Comparison of ENCODE assay signal across 15 cellular contexts in the genomic region with DNA sequence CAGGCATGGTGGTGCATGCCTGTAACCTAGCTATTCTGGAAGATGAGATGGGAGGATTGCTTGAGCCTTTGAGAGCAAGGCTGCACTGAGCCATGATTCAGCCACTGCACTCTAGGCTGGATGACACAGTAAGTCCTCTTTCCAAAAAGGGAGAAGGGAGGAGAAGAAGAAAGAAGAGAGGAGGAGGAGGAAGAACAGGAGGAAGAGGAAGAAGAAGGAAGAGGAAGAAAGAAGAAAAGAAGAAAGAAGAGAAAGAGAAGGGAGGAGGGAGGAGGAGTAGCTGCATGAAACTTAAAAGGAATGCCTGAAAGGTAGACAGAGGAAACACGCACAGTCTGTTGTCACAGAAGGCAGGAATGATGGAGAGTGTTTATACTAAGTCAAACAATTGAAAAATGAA. TPM values are rescaled to one million over a fixed set of nuclear protein-coding genes. Genes with fewer than 3 reads are reported as not detected.
DNase-seq lines count a peak whose midpoint lies in the region; ATAC-seq and TF ChIP-seq lines count a peak whose summit lies in the region.
"Had no signal": no experiment of that assay in that cellular context is flagged by ENCODE, and none has a peak within 500 bp of the region (broad histone marks: within the 10 kb centered on the region; RNA-seq: fewer than 3 reads in every experiment).

No MANE protein-coding gene starts in this region.

- H4K20me1 ChIP-seq in neural progenitor cell (ENCODE audit: low read depth) = peaks cover 14% of the 10 kb centered on the region

- no peak for TF ChIP-seq CTCF in neural progenitor cell (IDR thresholded peaks at IDR 0.05)

- POLR2A ChIA-PET in naive thymus-derived CD8-positive, alpha-beta T cell (lab: Charles Lee) = interaction anchor here (0.6 kb wide), 1 partner anchor 437 kb away, joined by 6 read pairs; no protein-coding TSS in a partner anchor

- ATAC-seq in activated naive CD4-positive, alpha-beta T cell treated with anti-CD3 and anti-CD28 coated beads, Interleukin-2, amount 50 U/mL, for 72 hours = no peak
- no peak for ATAC-seq in naive thymus-derived CD8-positive, alpha-beta T cell
- ATAC-seq in GM21447 (IDR thresholded peaks at IDR 0.05; ENCODE audit: unreplicated experiment) (no peak), HG03159 (IDR thresholded peaks at IDR 0.05; ENCODE audit: unreplicated experiment) (no peak)
- ATAC-seq: CD8-positive, alpha-beta T cell; HCT116 had no signal

- H3K4me1 Mint-ChIP-seq in activated T-helper 1 cell treated with anti-CD3 and anti-CD28 coated beads, Interleukin-12 subunit alpha, Interleukin-12 subunit beta, Interleukin-2, Interleukin-4 antibody, amounts not matched to agents 30 ng/mL and 10 ng/mL and 1 ng/mL, durations not matched to agents 14 hours and 24 hours and 36 hours (ENCODE audit: low read depth) = peaks cover 16% of the 10 kb centered on the region
- peaks cover 10 to 26% (median 23%) of the 10 kb centered on the region in 4 donors for H3K4me1 Mint-ChIP-seq in naive thymus-derived CD8-positive, alpha-beta T cell
- H3K4me1 Mint-ChIP-seq in neural progenitor cell = peaks cover 31% of the 10 kb centered on the region

- H3K79me2 ChIP-seq in neural progenitor cell (ENCODE audit: low read depth) = peaks cover 24% of the 10 kb centered on the region

- H3K9me3 ChIP-seq in neural progenitor cell (ENCODE audit: low read depth) = no peaks in the 10 kb centered on the region
- H3K9me3 ChIP-seq: BE2C, Caco-2 had no signal

- H3K27me3 Mint-ChIP-seq in activated T-helper 1 cell treated with anti-CD3 and anti-CD28 coated beads, Interleukin-12 subunit alpha, Interleukin-12 subunit beta, Interleukin-2, Interleukin-4 antibody, amounts not matched to agents 30 ng/mL and 10 ng/mL and 1 ng/mL, durations not matched to agents 14 hours and 24 hours and 36 hours (ENCODE audit: insufficient read depth) = peaks cover 5% of the 10 kb centered on the region
- no peaks in the 10 kb centered on the region for H3K27me3 Mint-ChIP-seq in naive thymus-derived CD8-positive, alpha-beta T cell
- H3K27me3 Mint-ChIP-seq in neural progenitor cell (ENCODE audit: insufficient read depth, low read depth) = no peaks in the 10 kb centered on the region
- H3K27me3 Mint-ChIP-seq: IgD-negative memory B cell had no signal

- intact Hi-C loops in activated T-helper 1 cell treated with anti-CD3 and anti-CD28 coated beads, Interleukin-12 subunit alpha, Interleukin-12 subunit beta, Interleukin-2, Interleukin-4 antibody, amounts not matched to agents 30 ng/mL and 10 ng/mL and 1 ng/mL, durations not matched to agents 14 hours and 24 hours and 36 hours (cut with micrococcal nuclease) = no loop called here

- peaks cover 31% of the 10 kb centered on the region for H3F3A ChIP-seq in neural progenitor cell (ENCODE audit: low read depth)

- H3K4me3 Mint-ChIP-seq in activated T-helper 1 cell treated with anti-CD3 and anti-CD28 coated beads, Interleukin-12 subunit alpha, Interleukin-12 subunit beta, Interleukin-2, Interleukin-4 antibody, amounts not matched to agents 30 ng/mL and 10 ng/mL and 1 ng/mL, durations not matched to agents 14 hours and 24 hours and 36 hours = peak overlapping the region; percentile 40
- H3K4me3 Mint-ChIP-seq in naive thymus-derived CD8-positive, alpha-beta T cell = no peak overlapping the region
- H3K4me3 Mint-ChIP-seq in neural progenitor cell = no peak overlapping the region
- H3K4me3 Mint-ChIP-seq: CD8-positive, alpha-beta T cell had no signal

- no peaks in the 10 kb centered on the region for H3K27me3 ChIP-seq in neural progenitor cell
- H3K27me3 ChIP-seq: BE2C had no signal

- H3K4me1 ChIP-seq in neural progenitor cell = peaks cover 35% of the 10 kb centered on the region
- H3K4me1 ChIP-seq: BE2C had no signal

- H3K4me3 ChIP-seq in neural progenitor cell = no peak overlapping the region

- H3K36me3 ChIP-seq in neural progenitor cell = no peaks in the 10 kb centered on the region
- H3K36me3 ChIP-seq: BE2C had no signal

- no peak for DNase-seq in activated naive CD4-positive, alpha-beta T cell treated with anti-CD3 and anti-CD28 coated beads, Interleukin-2, amount 50 U/mL, for 72 hours (ENCODE audit: low spot score in 2 of 2)
- DNase-seq in activated naive CD4-positive, alpha-beta T cell treated with Interleukin-2 at 50 U/mL for 16 hours = no peak
- DNase-seq in activated T-helper 1 cell treated with anti-CD3 and anti-CD28 coated beads, Interleukin-12 subunit alpha, Interleukin-12 subunit beta, Interleukin-2, Interleukin-4 antibody, amounts not matched to agents 30 ng/mL and 10 ng/mL and 1 ng/mL, durations not matched to agents 14 hours and 24 hours and 36 hours (ENCODE audit: low spot score) = no peak
- DNase-seq in naive thymus-derived CD8-positive, alpha-beta T cell = no peak
- no peak for DNase-seq in neural progenitor cell (ENCODE audit: low spot score)
- DNase-seq: BE2C; Caco-2; CD8-positive, alpha-beta T cell; DND-41; GDM1 had no signal

- no peaks in the 10 kb centered on the region for H3K9me3 Mint-ChIP-seq in activated naive CD4-positive, alpha-beta T cell treated with anti-CD3 and anti-CD28 coated beads, Interleukin-2, amount 50 U/mL, for 72 hours
- H3K9me3 Mint-ChIP-seq in activated T-helper 1 cell treated with anti-CD3 and anti-CD28 coated beads, Interleukin-12 subunit alpha, Interleukin-12 subunit beta, Interleukin-2, Interleukin-4 antibody, amounts not matched to agents 30 ng/mL and 10 ng/mL and 1 ng/mL, durations not matched to agents 14 hours and 24 hours and 36 hours = no peaks in the 10 kb centered on the region
- no peaks in the 10 kb centered on the region for H3K9me3 Mint-ChIP-seq in naive thymus-derived CD8-positive, alpha-beta T cell
- H3K9me3 Mint-ChIP-seq in neural progenitor cell = no peaks in the 10 kb centered on the region
- H3K9me3 Mint-ChIP-seq: CD8-positive, alpha-beta T cell; IgD-negative memory B cell had no signal

- no peak overlapping the region for H3K27ac ChIP-seq in neural progenitor cell
- H3K27ac ChIP-seq: C4-2B had no signal

- H2AFZ ChIP-seq in neural progenitor cell (replicated peaks) = no peak overlapping the region

- peak overlapping the region; percentile 36 to 45 for H3K27ac Mint-ChIP-seq in activated naive CD4-positive, alpha-beta T cell treated with anti-CD3 and anti-CD28 coated beads, Interleukin-2, amount 50 U/mL, for 72 hours
- no peak overlapping the region for H3K27ac Mint-ChIP-seq in activated T-helper 1 cell treated with anti-CD3 and anti-CD28 coated beads, Interleukin-12 subunit alpha, Interleukin-12 subunit beta, Interleukin-2, Interleukin-4 antibody, amounts not matched to agents 30 ng/mL and 10 ng/mL and 1 ng/mL, durations not matched to agents 14 hours and 24 hours and 36 hours
- peak overlapping the region in 6 of 10 donors; percentile 12 to 80 (median 56) for H3K27ac Mint-ChIP-seq in naive thymus-derived CD8-positive, alpha-beta T cell
- H3K27ac Mint-ChIP-seq in neural progenitor cell = no peak overlapping the region
- H3K27ac Mint-ChIP-seq: CD8-positive, alpha-beta T cell had no signal

- no peak overlapping the region for H3K4me2 ChIP-seq in neural progenitor cell

- H3K9ac ChIP-seq in neural progenitor cell = no peak overlapping the region

- peaks cover 0 to 5% of the 10 kb centered on the region in 2 donors for H3K36me3 Mint-ChIP-seq in activated naive CD4-positive, alpha-beta T cell treated with anti-CD3 and anti-CD28 coated beads, Interleukin-2, amount 50 U/mL, for 72 hours
- H3K36me3 Mint-ChIP-seq in activated T-helper 1 cell treated with anti-CD3 and anti-CD28 coated beads, Interleukin-12 subunit alpha, Interleukin-12 subunit beta, Interleukin-2, Interleukin-4 antibody, amounts not matched to agents 30 ng/mL and 10 ng/mL and 1 ng/mL, durations not matched to agents 14 hours and 24 hours and 36 hours (ENCODE audit: low read depth) = peaks cover 2% of the 10 kb centered on the region
- H3K36me3 Mint-ChIP-seq in naive thymus-derived CD8-positive, alpha-beta T cell = no peaks in the 10 kb centered on the region
- H3K36me3 Mint-ChIP-seq in neural progenitor cell = peaks cover 2% of the 10 kb centered on the region
- H3K36me3 Mint-ChIP-seq: IgD-negative memory B cell had no signal

RNA-seq across cellular contexts. Expression of a gene that starts 3.6 kb away (rescaled TPM):
- total RNA-seq in activated naive CD4-positive, alpha-beta T cell treated with anti-CD3 and anti-CD28 coated beads, Interleukin-2, amount 50 U/mL, for 72 hours = 10 to 100 TPM; 15.4 to 22.2 TPM
- 11.9 and 16.5 TPM in 2 replicates for total RNA-seq in activated T-helper 1 cell treated with anti-CD3 and anti-CD28 coated beads, Interleukin-12 subunit alpha, Interleukin-12 subunit beta, Interleukin-2, Interleukin-4 antibody, amounts not matched to agents 30 ng/mL and 10 ng/mL and 1 ng/mL, durations not matched to agents 14 hours and 24 hours and 36 hours
- total RNA-seq in naive thymus-derived CD8-positive, alpha-beta T cell = 10 to 100 TPM; 23.8 to 24.3 TPM
- 1 to 10 TPM; 2.5 to 4.3 (median 3.9) TPM for polyA plus RNA-seq in naive thymus-derived CD8-positive, alpha-beta T cell
- total RNA-seq in neural progenitor cell (ENCODE audit: low replicate concordance) = 49.9 and 83.1 TPM in 2 replicates

RNA-seq across cellular contexts. Expression of a gene that starts 56.6 kb away (rescaled TPM):
- 10 to 100 TPM; 22.7 to 34.2 TPM for total RNA-seq in activated naive CD4-positive, alpha-beta T cell treated with anti-CD3 and anti-CD28 coated beads, Interleukin-2, amount 50 U/mL, for 72 hours
- 32.4 and 34.8 TPM in 2 replicates for total RNA-seq in activated T-helper 1 cell treated with anti-CD3 and anti-CD28 coated beads, Interleukin-12 subunit alpha, Interleukin-12 subunit beta, Interleukin-2, Interleukin-4 antibody, amounts not matched to agents 30 ng/mL and 10 ng/mL and 1 ng/mL, durations not matched to agents 14 hours and 24 hours and 36 hours
- 10 to 100 TPM; 49.0 to 51.5 TPM for total RNA-seq in naive thymus-derived CD8-positive, alpha-beta T cell
- 1 to 10 TPM; 7.9 to 8.0 (median 8.0) TPM for polyA plus RNA-seq in naive thymus-derived CD8-positive, alpha-beta T cell
- total RNA-seq in neural progenitor cell (ENCODE audit: low replicate concordance) = 13.0 and 22.4 TPM in 2 replicates

Comparison
In these comparisons a context has a peak if more than half of its experiments do, and no peak if none do; other contexts are left out.
1. H3K27ac Mint-ChIP-seq: peak in activated naive CD4-positive, alpha-beta T cell treated with anti-CD3 and anti-CD28 coated beads, Interleukin-2, amount 50 U/mL, for 72 hours (2 of 2) and naive thymus-derived CD8-positive, alpha-beta T cell (6 of 10); none in activated T-helper 1 cell treated with anti-CD3 and anti-CD28 coated beads, Interleukin-12 subunit alpha, Interleukin-12 subunit beta, Interleukin-2, Interleukin-4 antibody, amounts not matched to agents 30 ng/mL and 10 ng/mL and 1 ng/mL, durations not matched to agents 14 hours and 24 hours and 36 hours (single experiment) and neural progenitor cell (single experiment).